Comparison of ENCODE assay signal across 9 cellular contexts in the genomic region with DNA sequence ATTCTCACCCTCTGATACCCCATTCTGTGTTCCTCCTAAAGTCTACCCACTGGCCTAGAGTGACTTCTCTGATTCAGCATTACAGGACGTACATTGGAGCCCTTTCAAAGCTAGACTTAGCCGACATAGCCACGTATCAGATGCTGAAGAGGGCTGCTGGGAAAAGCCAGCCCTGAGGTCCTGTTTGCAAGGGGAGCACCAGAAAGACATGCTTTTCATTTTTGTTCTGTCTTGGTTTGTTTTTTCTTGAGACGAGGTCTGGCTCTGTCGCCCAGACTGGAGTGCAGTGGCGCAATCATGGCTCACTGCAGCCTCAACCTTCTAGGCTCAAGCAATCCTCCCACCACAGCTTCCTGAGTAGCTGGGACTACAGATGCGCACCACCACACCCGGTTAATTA. TPM values are rescaled to one million over a fixed set of nuclear protein-coding genes. Genes with fewer than 3 reads are reported as not detected.
A peak's percentile ranks its signal among the peaks of the same experiment; 100 is the strongest.
DNase-seq lines count a peak whose midpoint lies in the region; ATAC-seq and TF ChIP-seq lines count a peak whose summit lies in the region.
"Had no signal": no experiment of that assay in that cellular context is flagged by ENCODE, and none has a peak within 500 bp of the region (broad histone marks: within the 10 kb centered on the region; RNA-seq: fewer than 3 reads in every experiment).

No MANE protein-coding gene starts in this region.

- peaks cover 48% of the 10 kb centered on the region for H3K4me1 ChIP-seq in CD4-positive, alpha-beta memory T cell (ENCODE audit: insufficient read depth, low read length)

- intact Hi-C loops in CD4-positive, alpha-beta memory T cell (cut with micrococcal nuclease): no loop called here

- peak overlapping the region; percentile 62 to 95 (median 72) for H3K4me3 Mint-ChIP-seq in CD4-positive, alpha-beta memory T cell
- H3K4me3 Mint-ChIP-seq in naive B cell: peak overlapping the region in 6 of 8 donors; percentile 60 to 91 (median 75)

- in situ Hi-C loops in astrocyte of the spinal cord (cut with HindIII; ENCODE audit: low sequenced_read_pairs): no loop called here

- H3K27me3 ChIP-seq in CD4-positive, alpha-beta memory T cell (ENCODE audit: insufficient read depth, low read length): no peaks in the 10 kb centered on the region

- CTCF ChIA-PET in CD4-positive, alpha-beta memory T cell (lab: Charles Lee; ENCODE audit: partially characterized antibody): interaction anchor here (1.0 to 10.8 kb wide), 9 partner anchors 25 to 643 kb away, joined by 3 to 307 read pairs (median 4); partner anchors contain the start of genes MISP3 and MRI1

- H3K9me3 ChIP-seq in CD4-positive, alpha-beta memory T cell (ENCODE audit: control insufficient read depth in 1 of 2, low read length in 2 of 2): no peaks in the 10 kb centered on the region

- peak overlapping the region; percentile 54 for H3K27ac ChIP-seq in CD4-positive, alpha-beta memory T cell (ENCODE audit: low read depth, low read length)

- peak; percentile 38 to 72 (median 50) for DNase-seq in CD4-positive, alpha-beta memory T cell
- DNase-seq in MV-4-11 (lab: John Stamatoyannopoulos, UW): peak; percentile 90
- peak; percentile 61 for DNase-seq in astrocyte of the spinal cord (ENCODE audit: low read depth, low spot score)
- DNase-seq in naive B cell: no peak
- DNase-seq in GOT3 (lab: John Stamatoyannopoulos, UW): no peak
- DNase-seq in pons (ENCODE audit: low spot score): no peak
- DNase-seq in NCI-H2107 treated with DMSO at 0.1 percent for 48 hours (lab: John Stamatoyannopoulos, UW; ENCODE audit: unreplicated experiment): no peak
- no peak for DNase-seq in germinal center (ENCODE audit: low spot score)
- DNase-seq: dermis blood vessel endothelial cell had no signal

- H3K27me3 Mint-ChIP-seq in CD4-positive, alpha-beta memory T cell: no peaks in the 10 kb centered on the region
- no peaks in the 10 kb centered on the region for H3K27me3 Mint-ChIP-seq in naive B cell

- ATAC-seq in naive B cell (ENCODE audit: low read depth in 2 of 2): peak; percentile 17 to 19

- H3K9me3 Mint-ChIP-seq in CD4-positive, alpha-beta memory T cell: no peaks in the 10 kb centered on the region
- H3K9me3 Mint-ChIP-seq in naive B cell: no peaks in the 10 kb centered on the region

- POLR2A ChIA-PET in CD4-positive, alpha-beta memory T cell (lab: Charles Lee; ENCODE audit: partially characterized antibody): interaction anchor here (0.8 to 8.4 kb wide), 16 partner anchors 8 to 631 kb away, joined by 3 to 153 read pairs (median 9); partner anchors contain the start of genes C19orf53, DDX39A and MRI1

- no peaks in the 10 kb centered on the region for H3K36me3 ChIP-seq in CD4-positive, alpha-beta memory T cell (ENCODE audit: insufficient read depth, low read length)

- peak overlapping the region; percentile 78 to 96 (median 94) for H3K27ac Mint-ChIP-seq in CD4-positive, alpha-beta memory T cell
- H3K27ac Mint-ChIP-seq in naive B cell: peak overlapping the region; percentile 36 to 77 (median 72)

- no peak for TF ChIP-seq CTCF in astrocyte of the spinal cord (IDR thresholded peaks at IDR 0.05; ENCODE audit: low read depth, low read length)

- H3K4me3 ChIP-seq in CD4-positive, alpha-beta memory T cell (ENCODE audit: low read length in 2 of 2): no peak overlapping the region
- H3K4me3 ChIP-seq in astrocyte of the spinal cord (ENCODE audit: low read depth, low read length): no peak overlapping the region

- peaks cover 20 to 51% (median 31%) of the 10 kb centered on the region in 4 donors for H3K4me1 Mint-ChIP-seq in CD4-positive, alpha-beta memory T cell
- peaks cover 22 to 41% (median 29%) of the 10 kb centered on the region in 3 donors for H3K4me1 Mint-ChIP-seq in naive B cell

- H3K36me3 Mint-ChIP-seq in CD4-positive, alpha-beta memory T cell: no peaks in the 10 kb centered on the region
- H3K36me3 Mint-ChIP-seq in naive B cell: no peaks in the 10 kb centered on the region

RNA-seq across cellular contexts. Expression of gene ZSWIM4, which starts 6.3 kb away (rescaled TPM):
- total RNA-seq in CD4-positive, alpha-beta memory T cell: 1 to 10 TPM; 6.4 to 6.6 TPM
- 1 to 10 TPM in 1 of 2 donors, under 1 TPM in 1; 0.33 to 1.6 TPM for polyA plus RNA-seq in CD4-positive, alpha-beta memory T cell
- polyA plus RNA-seq in naive B cell (ENCODE audit: low read depth in 6 of 6): 1 to 10 TPM in 1 of 6 donors, under 1 TPM in 4, not detected in 1; 0.65 to 2.2 (median 0.89) TPM

RNA-seq across cellular contexts. Expression of gene C19orf53, which starts 14.7 kb away (rescaled TPM):
- 10 to 100 TPM; 84.3 to 85.0 TPM for total RNA-seq in CD4-positive, alpha-beta memory T cell
- polyA plus RNA-seq in CD4-positive, alpha-beta memory T cell: 100 to 1,000 TPM; 207 to 257 TPM
- polyA plus RNA-seq in naive B cell (ENCODE audit: low read depth in 6 of 6): 100 to 1,000 TPM; 152 to 189 (median 170) TPM

RNA-seq across cellular contexts. Expression of gene MRI1, which starts 24.7 kb away (rescaled TPM):
- total RNA-seq in CD4-positive, alpha-beta memory T cell: 10 to 100 TPM; 46.4 to 52.3 TPM
- 10 to 100 TPM in 1 of 2 donors, 1 to 10 TPM in 1; 3.5 to 18.4 TPM for polyA plus RNA-seq in CD4-positive, alpha-beta memory T cell
- polyA plus RNA-seq in naive B cell (ENCODE audit: low read depth in 6 of 6): 10 to 100 TPM in 1 of 6 donors, 1 to 10 TPM in 5; 4.7 to 18.3 (median 8.2) TPM

Comparison
In these comparisons a context has a peak if more than half of its experiments do, and no peak if none do; other contexts are left out.
1. DNase-seq: peak in CD4-positive, alpha-beta memory T cell (5 of 5), MV-4-11 (single experiment) and astrocyte of the spinal cord (single experiment); none in naive B cell (single experiment), GOT3 (single experiment), pons (single experiment), NCI-H2107 treated with DMSO at 0.1 percent for 48 hours (single experiment) and germinal center (single experiment).